ENCODE assay signal across 8 cellular contexts in the genomic region with DNA sequence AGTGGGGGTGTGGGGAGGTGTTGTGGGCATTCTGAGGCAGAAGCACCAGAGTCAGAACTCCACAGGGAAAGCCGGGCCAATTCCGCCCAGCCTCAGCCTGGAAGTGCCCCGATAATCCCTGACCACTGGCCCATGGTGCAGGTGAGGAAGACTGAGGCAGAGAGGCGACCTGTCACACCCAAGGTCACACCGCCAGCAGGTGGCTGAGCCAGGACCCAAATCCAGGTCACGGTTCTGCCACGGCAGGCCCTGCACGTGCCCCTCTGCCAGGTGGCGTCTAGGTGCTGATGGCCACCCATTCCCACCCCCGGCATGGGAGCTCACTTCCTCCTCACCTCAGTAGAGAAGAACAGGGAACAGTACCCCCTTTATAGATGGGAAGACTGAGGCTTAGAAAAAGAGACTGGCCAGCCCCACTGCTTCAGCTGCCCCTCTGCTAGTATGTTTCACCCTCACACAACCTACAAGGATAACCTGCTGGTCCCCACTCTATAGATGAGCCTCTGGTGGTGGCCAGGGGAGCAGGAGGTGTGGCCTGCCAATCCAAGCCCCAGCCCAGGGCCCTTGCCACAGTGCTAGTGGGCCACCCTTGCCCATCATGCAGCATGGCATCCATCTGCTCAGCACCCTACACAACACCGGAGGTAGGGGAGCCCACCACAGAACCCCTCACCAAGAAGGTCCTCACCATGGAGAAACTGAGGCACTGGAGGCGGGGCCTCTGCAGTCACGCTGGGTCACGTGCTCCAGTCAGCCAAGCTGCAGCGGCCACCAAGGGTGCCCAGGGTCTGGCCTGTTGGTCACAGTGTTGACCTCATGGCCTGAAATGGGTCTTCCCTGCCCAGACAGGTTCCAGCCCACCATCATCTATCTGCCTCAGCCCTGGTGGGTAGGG. TPM values are rescaled to one million over a fixed set of nuclear protein-coding genes. Genes with fewer than 3 reads are reported as not detected.
DNase-seq lines count a peak whose midpoint lies in the region; ATAC-seq, FAIRE-seq and TF ChIP-seq lines count a peak whose summit lies in the region.
"Not testable (repeated sequence)": the region's sequence is repeated elsewhere in the genome, so short reads cannot be mapped to it uniquely, and the experiment has no call there.

No MANE protein-coding gene starts in this region.

- ATAC-seq in CD4-positive, CD25-positive, alpha-beta regulatory T cell (ENCODE audit: low read depth in 2 of 2); T-helper 17 cell; K562; effector memory CD8-positive, alpha-beta T cell (replicated peaks); naive B cell (ENCODE audit: low read depth in 2 of 2); stimulated activated effector memory CD8-positive, alpha-beta T cell treated with anti-CD3 and anti-CD28 coated beads, Interleukin-12 subunit alpha, Interleukin-12 subunit beta, amount 100 ng/mL, for 72 hours: not testable (repeated sequence)

- H3K9me1 ChIP-seq in K562 (ENCODE audit: control insufficient read depth, insufficient read depth, low read length): not testable (repeated sequence)

- not testable (repeated sequence) for H4K5ac ChIP-seq in H9 (ENCODE audit: insufficient read length, low read depth, low read length)

- not testable (repeated sequence) for H3K79me1 ChIP-seq in H9 (ENCODE audit: insufficient read depth, low read depth, low read length, poor library complexity, severe bottlenecking)

- intact Hi-C loops in activated T-helper 1 cell treated with anti-CD3 and anti-CD28 coated beads, Interleukin-12 subunit alpha, Interleukin-12 subunit beta, Interleukin-2, Interleukin-4 antibody, amounts not matched to agents 30 ng/mL and 10 ng/mL and 1 ng/mL, durations not matched to agents 14 hours and 24 hours and 36 hours (cut with micrococcal nuclease): loop anchor here (5.0 to 10.0 kb wide), 2 partner anchors 61 to 294 kb away; no protein-coding TSS in a partner anchor
- intact Hi-C loops in K562 (cut with micrococcal nuclease): loop anchor here (5.0 kb wide), 1 partner anchor 89 kb away; no protein-coding TSS in a partner anchor

- H3K79me2 ChIP-seq in H9 (ENCODE audit: insufficient read depth, low read length); K562 (ENCODE audit: control insufficient read depth, insufficient read depth, low read length): not testable (repeated sequence)

- in situ Hi-C loops in K562 (cut with MboI): not testable (repeated sequence)

- not testable (repeated sequence) for H2BK12ac ChIP-seq in H9 (ENCODE audit: insufficient read length, low read depth, low read length)

- H3K23ac ChIP-seq in H9 (ENCODE audit: insufficient read length, low read depth, low read length): not testable (repeated sequence)

- TF ChIP-seq RAD21 in K562 (CRISPR knock-in tag; conservative IDR thresholded peaks at IDR 0.05 in 1 of 2, IDR thresholded peaks at IDR 0.05 in 1 of 2): not testable (repeated sequence)

- not testable (repeated sequence) for H3K4ac ChIP-seq in H9 (ENCODE audit: low read depth, low read length)

- TF ChIP-seq EP300 in K562 (IDR thresholded peaks at IDR 0.05; ENCODE audit: low read length): not testable (repeated sequence)

- H3K27ac Mint-ChIP-seq in CD4-positive, CD25-positive, alpha-beta regulatory T cell; H9; T-helper 17 cell; activated T-helper 1 cell treated with anti-CD3 and anti-CD28 coated beads, Interleukin-12 subunit alpha, Interleukin-12 subunit beta, Interleukin-2, Interleukin-4 antibody, amounts not matched to agents 30 ng/mL and 10 ng/mL and 1 ng/mL, durations not matched to agents 14 hours and 24 hours and 36 hours; naive B cell; stimulated activated effector memory CD8-positive, alpha-beta T cell treated with anti-CD3 and anti-CD28 coated beads, Interleukin-12 subunit alpha, Interleukin-12 subunit beta, amount 100 ng/mL, for 72 hours: not testable (repeated sequence)
- peak overlapping the region in 1 of 2 donors; percentile 15 for H3K27ac Mint-ChIP-seq in effector memory CD8-positive, alpha-beta T cell

- not testable (repeated sequence) for H2BK20ac ChIP-seq in H9 (ENCODE audit: low read depth, low read length, poor library complexity, severe bottlenecking)

- not testable (repeated sequence) for BruUV-seq in K562 (replicated peaks; lab: Mats Ljungman, UMichigan)

- H3K18ac ChIP-seq in H9 (ENCODE audit: insufficient read length, low read depth, low read length): not testable (repeated sequence)

- H3K4me3 Mint-ChIP-seq in CD4-positive, CD25-positive, alpha-beta regulatory T cell: peak overlapping the region; percentile 33 to 75 (median 66)
- H3K4me3 Mint-ChIP-seq in H9: peak overlapping the region; percentile 67 to 78; a peak in 3 of 5 replicates
- H3K4me3 Mint-ChIP-seq in T-helper 17 cell: peak overlapping the region; percentile 69
- H3K4me3 Mint-ChIP-seq in activated T-helper 1 cell treated with anti-CD3 and anti-CD28 coated beads, Interleukin-12 subunit alpha, Interleukin-12 subunit beta, Interleukin-2, Interleukin-4 antibody, amounts not matched to agents 30 ng/mL and 10 ng/mL and 1 ng/mL, durations not matched to agents 14 hours and 24 hours and 36 hours: peak overlapping the region; percentile 42
- H3K4me3 Mint-ChIP-seq in effector memory CD8-positive, alpha-beta T cell: peak overlapping the region; percentile 58 to 63
- H3K4me3 Mint-ChIP-seq in naive B cell: peak overlapping the region; percentile 61 to 86 (median 81)
- H3K4me3 Mint-ChIP-seq in stimulated activated effector memory CD8-positive, alpha-beta T cell treated with anti-CD3 and anti-CD28 coated beads, Interleukin-12 subunit alpha, Interleukin-12 subunit beta, amount 100 ng/mL, for 72 hours: peak overlapping the region; percentile 45

- not testable (repeated sequence) for TF ChIP-seq CTCF in H9 (conservative IDR thresholded peaks at IDR 0.05); K562 (IDR thresholded peaks at IDR 0.05 in 2 of 3, conservative IDR thresholded peaks at IDR 0.05 in 1 of 3; ENCODE audit: insufficient read depth in 2 of 3, low read depth in 1 of 3, low read length in 3 of 3)

- not testable (repeated sequence) for H3K36me3 ChIP-seq in CD4-positive, CD25-positive, alpha-beta regulatory T cell (ENCODE audit: control insufficient read depth, insufficient read depth, low read length); K562 (ENCODE audit: control insufficient read depth, insufficient read depth, low read length)

- not testable (repeated sequence) for H2BK5ac ChIP-seq in H9 (ENCODE audit: insufficient read length, low read length)

- H2BK120ac ChIP-seq in H9 (ENCODE audit: low read depth, low read length, poor library complexity, severe bottlenecking): not testable (repeated sequence)

- H3K4me1 Mint-ChIP-seq in CD4-positive, CD25-positive, alpha-beta regulatory T cell; T-helper 17 cell; activated T-helper 1 cell treated with anti-CD3 and anti-CD28 coated beads, Interleukin-12 subunit alpha, Interleukin-12 subunit beta, Interleukin-2, Interleukin-4 antibody, amounts not matched to agents 30 ng/mL and 10 ng/mL and 1 ng/mL, durations not matched to agents 14 hours and 24 hours and 36 hours (ENCODE audit: low read depth); stimulated activated effector memory CD8-positive, alpha-beta T cell treated with anti-CD3 and anti-CD28 coated beads, Interleukin-12 subunit alpha, Interleukin-12 subunit beta, amount 100 ng/mL, for 72 hours: not testable (repeated sequence)
- H3K4me1 Mint-ChIP-seq in H9: peaks cover 8 to 13% of the 10 kb centered on the region in 2 experiments
- H3K4me1 Mint-ChIP-seq in effector memory CD8-positive, alpha-beta T cell (ENCODE audit: low read depth in 2 of 2): peaks cover 8 to 12% of the 10 kb centered on the region in 2 donors
- peaks cover 0 to 15% (median 3%) of the 10 kb centered on the region in 3 donors for H3K4me1 Mint-ChIP-seq in naive B cell

- H4K8ac ChIP-seq in H9 (replicated peaks; ENCODE audit: insufficient read length, low read depth, low read length): not testable (repeated sequence)

- not testable (repeated sequence) for TF ChIP-seq POLR2A in K562 (conservative IDR thresholded peaks at IDR 0.05)

- H3K9me3 ChIP-seq in CD4-positive, CD25-positive, alpha-beta regulatory T cell (ENCODE audit: control insufficient read depth in 2 of 2, low read length in 2 of 2); H9 (ENCODE audit: control insufficient read depth, low read depth, low read length); T-helper 17 cell (ENCODE audit: control insufficient read depth, low read length, poor library complexity, severe bottlenecking); K562 (replicated peaks; ENCODE audit: control insufficient read depth, insufficient read depth, low read depth, low read length): not testable (repeated sequence)

- H3K14ac ChIP-seq in H9 (ENCODE audit: insufficient read depth, low read length): not testable (repeated sequence)

- CTCF ChIA-PET in K562 (lab: Yijun Ruan, JAX; ENCODE audit: low intra/inter-chr PET ratio): not testable (repeated sequence)

- peaks cover 13% of the 10 kb centered on the region for H3K23me2 ChIP-seq in H9 (ENCODE audit: insufficient read length, low read depth, low read length, poor library complexity, severe bottlenecking)

- DNase-seq in CD4-positive, CD25-positive, alpha-beta regulatory T cell; H9; T-helper 17 cell; activated T-helper 1 cell treated with anti-CD3 and anti-CD28 coated beads, Interleukin-12 subunit alpha, Interleukin-12 subunit beta, Interleukin-2, Interleukin-4 antibody, amounts not matched to agents 30 ng/mL and 10 ng/mL and 1 ng/mL, durations not matched to agents 14 hours and 24 hours and 36 hours (ENCODE audit: low spot score); K562 (ENCODE audit: extremely low read depth in 1 of 4, low spot score in 3 of 4); effector memory CD8-positive, alpha-beta T cell; naive B cell; stimulated activated effector memory CD8-positive, alpha-beta T cell treated with anti-CD3 and anti-CD28 coated beads, Interleukin-12 subunit alpha, Interleukin-12 subunit beta, amount 100 ng/mL, for 72 hours (ENCODE audit: low spot score in 2 of 2): not testable (repeated sequence)

- not testable (repeated sequence) for H3K9me3 Mint-ChIP-seq in CD4-positive, CD25-positive, alpha-beta regulatory T cell; H9; activated T-helper 1 cell treated with anti-CD3 and anti-CD28 coated beads, Interleukin-12 subunit alpha, Interleukin-12 subunit beta, Interleukin-2, Interleukin-4 antibody, amounts not matched to agents 30 ng/mL and 10 ng/mL and 1 ng/mL, durations not matched to agents 14 hours and 24 hours and 36 hours; effector memory CD8-positive, alpha-beta T cell; naive B cell; stimulated activated effector memory CD8-positive, alpha-beta T cell treated with anti-CD3 and anti-CD28 coated beads, Interleukin-12 subunit alpha, Interleukin-12 subunit beta, amount 100 ng/mL, for 72 hours

- no CpG with 5 or more reads among the region's 15 CpGs for WGBS in H9 (ENCODE audit: extremely low coverage, insufficient read length, low lambda C conversion rate)
- 18% methylated on average over 14 of the region's 15 CpGs for WGBS in K562 (ENCODE audit: insufficient coverage, low coverage, missing lambda C conversion rate)

- not testable (repeated sequence) for H2AFZ ChIP-seq in H9 (ENCODE audit: low read length); K562 (ENCODE audit: low read depth, low read length)

- FAIRE-seq in K562 (lab: Jason Lieb, UNC): peak; percentile 26

- not testable (repeated sequence) for H3K56ac ChIP-seq in H9 (ENCODE audit: insufficient read length, low read depth, low read length)

- H3K4me3 ChIP-seq in CD4-positive, CD25-positive, alpha-beta regulatory T cell (ENCODE audit: low read depth, low read length); K562: not testable (repeated sequence)

- H4K91ac ChIP-seq in H9 (ENCODE audit: insufficient read length, low read depth, low read length): not testable (repeated sequence)

- POLR2A ChIA-PET in K562 (lab: Yijun Ruan, JAX): not testable (repeated sequence)

- not testable (repeated sequence) for H3K27me3 ChIP-seq in CD4-positive, CD25-positive, alpha-beta regulatory T cell (ENCODE audit: control insufficient read depth, insufficient read depth, low read length); H9 (ENCODE audit: insufficient read depth, low read length)
- H3K27me3 ChIP-seq in K562 (ENCODE audit: control insufficient read depth in 2 of 2, insufficient read depth in 2 of 2, low read length in 2 of 2): peaks cover 7 to 60% of the 10 kb centered on the region in 2 experiments; a peak in 4 of 5 replicates

- not testable (repeated sequence) for H2AK5ac ChIP-seq in H9 (ENCODE audit: insufficient read length, low read length)

- not testable (repeated sequence) for H3K36me3 Mint-ChIP-seq in CD4-positive, CD25-positive, alpha-beta regulatory T cell; H9 (ENCODE audit: insufficient read depth in 1 of 3, low read depth in 3 of 3); T-helper 17 cell (ENCODE audit: low read depth); activated T-helper 1 cell treated with anti-CD3 and anti-CD28 coated beads, Interleukin-12 subunit alpha, Interleukin-12 subunit beta, Interleukin-2, Interleukin-4 antibody, amounts not matched to agents 30 ng/mL and 10 ng/mL and 1 ng/mL, durations not matched to agents 14 hours and 24 hours and 36 hours (ENCODE audit: low read depth); effector memory CD8-positive, alpha-beta T cell (ENCODE audit: insufficient read depth); naive B cell; stimulated activated effector memory CD8-positive, alpha-beta T cell treated with anti-CD3 and anti-CD28 coated beads, Interleukin-12 subunit alpha, Interleukin-12 subunit beta, amount 100 ng/mL, for 72 hours

- H2BK15ac ChIP-seq in H9 (ENCODE audit: low read depth, low read length): not testable (repeated sequence)

- H3K27me3 Mint-ChIP-seq in CD4-positive, CD25-positive, alpha-beta regulatory T cell; H9 (ENCODE audit: low read depth); T-helper 17 cell; activated T-helper 1 cell treated with anti-CD3 and anti-CD28 coated beads, Interleukin-12 subunit alpha, Interleukin-12 subunit beta, Interleukin-2, Interleukin-4 antibody, amounts not matched to agents 30 ng/mL and 10 ng/mL and 1 ng/mL, durations not matched to agents 14 hours and 24 hours and 36 hours (ENCODE audit: insufficient read depth); effector memory CD8-positive, alpha-beta T cell: not testable (repeated sequence)
- peaks cover 4 to 30% (median 7%) of the 10 kb centered on the region in 3 donors for H3K27me3 Mint-ChIP-seq in naive B cell

- not testable (repeated sequence) for H3T11ph ChIP-seq in H9 (ENCODE audit: low read length)

- H3K4me2 ChIP-seq in H9 (ENCODE audit: insufficient read depth, insufficient read length, low read length); K562 (ENCODE audit: insufficient read depth, low read length): not testable (repeated sequence)

- not testable (repeated sequence) for H4K20me1 ChIP-seq in H9 (ENCODE audit: control insufficient read depth, insufficient read depth, insufficient read length)
- peaks cover 61% of the 10 kb centered on the region for H4K20me1 ChIP-seq in K562 (replicated peaks; ENCODE audit: control insufficient read depth, insufficient read depth, low read length)

- peaks cover 12% of the 10 kb centered on the region for H3K4me1 ChIP-seq in CD4-positive, CD25-positive, alpha-beta regulatory T cell (ENCODE audit: control insufficient read depth, insufficient read depth, low read length, poor library complexity, severe bottlenecking)
- H3K4me1 ChIP-seq in H9 (ENCODE audit: insufficient read depth, low read length): not testable (repeated sequence)
- H3K4me1 ChIP-seq in K562 (replicated peaks in 1 of 2; ENCODE audit: control insufficient read depth in 2 of 2, insufficient read depth in 2 of 2, low read length in 2 of 2): peaks cover 4 to 66% of the 10 kb centered on the region in 2 experiments; a peak in 4 of 5 replicates

- not testable (repeated sequence) for H3K27ac ChIP-seq in CD4-positive, CD25-positive, alpha-beta regulatory T cell (ENCODE audit: insufficient read depth, low read length, poor library complexity, severe bottlenecking); H9 (ENCODE audit: insufficient read length, low read depth, low read length); K562 (ENCODE audit: extremely low read depth, low read depth, low read length)

- not testable (repeated sequence) for H3K9ac ChIP-seq in H9 (ENCODE audit: extremely low read depth, insufficient read length, low read length); K562 (ENCODE audit: insufficient read depth in 1 of 2, low read depth in 2 of 2, low read length in 2 of 2)

RNA-seq across cellular contexts. Expression of gene RTN4R, which starts 2.1 kb away (rescaled TPM):
- total RNA-seq in CD4-positive, CD25-positive, alpha-beta regulatory T cell: 1.3 TPM
- 1 to 10 TPM; 1.2 to 3.3 (median 1.9) TPM for polyA plus RNA-seq in CD4-positive, CD25-positive, alpha-beta regulatory T cell
- total RNA-seq in H9 (2021): 18.3 and 19.0 TPM in 2 replicates
- 1 to 10 TPM in 1 of 2 donors, under 1 TPM in 1; 0.68 to 2.1 TPM for total RNA-seq in T-helper 17 cell
- 1.7 and 1.9 TPM in 2 replicates for total RNA-seq in activated T-helper 1 cell treated with anti-CD3 and anti-CD28 coated beads, Interleukin-12 subunit alpha, Interleukin-12 subunit beta, Interleukin-2, Interleukin-4 antibody, amounts not matched to agents 30 ng/mL and 10 ng/mL and 1 ng/mL, durations not matched to agents 14 hours and 24 hours and 36 hours
- total RNA-seq in K562 (2011; cell fraction: chromatin; rRNA removed; ENCODE audit: low replicate concordance): 0.62 and 4.8 TPM in 2 replicates
- 7.4 and 9.8 TPM in 2 replicates for total RNA-seq in K562 (2011; cell fraction: nucleolus; rRNA removed)
- total RNA-seq in K562 (2011; cell fraction: nucleoplasm; rRNA removed): 3.2 and 3.7 TPM in 2 replicates
- total RNA-seq in K562 (2014; rRNA removed): 1.5 and 2.3 TPM in 2 replicates
- total RNA-seq in K562 (2014; rRNA removed; fragmentation: Illumina TruSeq; extraction: Trizol): not detected in 2 replicates
- total RNA-seq in K562 (2015; rRNA removed; fragmentation: Illumina TruSeq; extraction: Trizol): 0.41 and 0.43 TPM in 2 replicates
- total RNA-seq in K562 (2021): 2.8 and 3.0 TPM in 2 replicates
- 1.3 and 4.4 TPM in 2 replicates for polyA plus RNA-seq in K562 (2011; rRNA removed)
- polyA plus RNA-seq in K562 (2011; cell fraction: cytosol; rRNA removed): 5.9 and 9.9 TPM in 2 replicates
- polyA plus RNA-seq in K562 (2011; cell fraction: nucleus; rRNA removed): 2.9 and 3.5 TPM in 2 replicates
- 2.9 and 4.6 TPM in 2 replicates for polyA plus RNA-seq in K562 (2012)
- polyA plus RNA-seq in K562 (2014; fragmentation: Illumina TruSeq; extraction: Trizol): 0.46 TPM in 1 of 2 replicates, not detected in the other
- under 1 TPM in 1 of 2 experiments, not detected in 1; 0.04 TPM for polyA plus RNA-seq in K562 (2014; fragmentation: Nextera tagmentation; extraction: Ambion mirVana)
- 1.2 and 2.3 TPM in 2 replicates for polyA plus RNA-seq in K562 (2014; rRNA removed)
- polyA minus RNA-seq in K562 (2011; rRNA and poly(A)+ RNA removed): 1.0 and 1.5 TPM in 2 replicates
- 5.1 and 13.6 TPM in 2 replicates for polyA minus RNA-seq in K562 (2011; cell fraction: cytosol; rRNA and poly(A)+ RNA removed)
- polyA minus RNA-seq in K562 (2011; cell fraction: nucleus; rRNA and poly(A)+ RNA removed): 0.40 and 1.3 TPM in 2 replicates
- not detected for polyA plus RNA-seq in naive B cell (ENCODE audit: low read depth in 6 of 6)

RNA-seq across cellular contexts. Expression of gene DGCR6L, which starts 53.8 kb away (rescaled TPM):
- 28.7 TPM for total RNA-seq in CD4-positive, CD25-positive, alpha-beta regulatory T cell
- polyA plus RNA-seq in CD4-positive, CD25-positive, alpha-beta regulatory T cell: 100 to 1,000 TPM; 106 to 123 (median 114) TPM
- total RNA-seq in H9 (2021) (38.6 and 40.4 TPM in 2 replicates), T-helper 17 cell (10 to 100 TPM; 29.2 to 31.7 TPM), K562 (2014; rRNA removed) (151 and 163 TPM in 2 replicates), K562 (2014; rRNA removed; fragmentation: Illumina TruSeq; extraction: Trizol) (14.1 and 20.0 TPM in 2 replicates), K562 (2015; rRNA removed; fragmentation: Illumina TruSeq; extraction: Trizol) (78.1 and 78.6 TPM in 2 replicates), K562 (2021) (95.3 and 101 TPM in 2 replicates)
- total RNA-seq in activated T-helper 1 cell treated with anti-CD3 and anti-CD28 coated beads, Interleukin-12 subunit alpha, Interleukin-12 subunit beta, Interleukin-2, Interleukin-4 antibody, amounts not matched to agents 30 ng/mL and 10 ng/mL and 1 ng/mL, durations not matched to agents 14 hours and 24 hours and 36 hours: 35.5 and 40.6 TPM in 2 replicates
- total RNA-seq in K562 (2011; cell fraction: chromatin; rRNA removed; ENCODE audit: low replicate concordance): 5.8 and 25.8 TPM in 2 replicates
- 37.9 and 39.6 TPM in 2 replicates for total RNA-seq in K562 (2011; cell fraction: nucleolus; rRNA removed)
- 19.9 and 28.5 TPM in 2 replicates for total RNA-seq in K562 (2011; cell fraction: nucleoplasm; rRNA removed)
- polyA plus RNA-seq in K562 (2011; rRNA removed) (51.0 and 88.0 TPM in 2 replicates), K562 (2014; fragmentation: Illumina TruSeq; extraction: Trizol) (40.4 and 66.5 TPM in 2 replicates), K562 (2014; fragmentation: Nextera tagmentation; extraction: Ambion mirVana) (1 to 10 TPM; 3.6 to 8.1 TPM), K562 (2014; rRNA removed) (113 and 117 TPM in 2 replicates), naive B cell (ENCODE audit: low read depth in 6 of 6) (10 to 100 TPM; 54.0 to 84.4 (median 56.6) TPM)
- polyA plus RNA-seq in K562 (2011; cell fraction: cytosol; rRNA removed): 116 and 204 TPM in 2 replicates
- 72.9 and 95.1 TPM in 2 replicates for polyA plus RNA-seq in K562 (2011; cell fraction: nucleus; rRNA removed)
- polyA plus RNA-seq in K562 (2012): 80.6 and 161 TPM in 2 replicates
- 14.8 and 17.4 TPM in 2 replicates for polyA minus RNA-seq in K562 (2011; rRNA and poly(A)+ RNA removed)
- polyA minus RNA-seq in K562 (2011; cell fraction: cytosol; rRNA and poly(A)+ RNA removed): 35.4 and 39.9 TPM in 2 replicates
- 29.2 and 43.1 TPM in 2 replicates for polyA minus RNA-seq in K562 (2011; cell fraction: nucleus; rRNA and poly(A)+ RNA removed)
